ENCODE assay signal across 31 cellular contexts in genomic region chr15:39767921-39768320, GRCh38. TPM values are rescaled to one million over a fixed set of nuclear protein-coding genes. Genes with fewer than 3 reads are reported as not detected.
"Had no signal": no experiment of that assay in that cellular context is flagged by ENCODE, and none has a peak within 500 bp of the region (broad histone marks: within the 10 kb centered on the region; RNA-seq: fewer than 3 reads in every experiment).

No MANE protein-coding gene starts in this region.

- ATAC-seq: gastrocnemius medialis; left cardiac atrium; stimulated activated naive B cell treated with anti-CD40 and anti-IgM and Interleukin-4, amounts not matched to agents 10 μg/mL and 1 μg/mL and 100 μg/mL, for 72 hours had no signal

- H3K4me2 ChIP-seq: smooth muscle cell had no signal

- H3K4me1 ChIP-seq: ascending aorta, colonic mucosa, prostate gland, stomach, thyroid gland, upper lobe of left lung, vagina had no signal

- H3K36me3 ChIP-seq: ascending aorta, cardiac muscle cell, colonic mucosa, gastrocnemius medialis, neutrophil, ovary, prostate gland, sigmoid colon, stomach, thyroid gland, upper lobe of left lung, vagina had no signal

- DNase-seq: activated CD4-positive, alpha-beta memory T cell treated with anti-CD3 and anti-CD28 coated beads, Interleukin-2, amount 10 ng/mL, durations not matched to agents 7 days and 5 days; activated CD4-positive, alpha-beta T cell treated with anti-CD3 and anti-CD28 coated beads for 1 hour; activated CD4-positive, alpha-beta T cell treated with anti-CD3 and anti-CD28 coated beads, Interleukin-2, amount 10 ng/mL, durations not matched to agents 7 days and 5 days; activated CD8-positive, alpha-beta memory T cell treated with anti-CD3 and anti-CD28 coated beads, Interleukin-2, amount 50 U/mL, for 48 hours; activated gamma-delta T cell; activated naive CD4-positive, alpha-beta T cell treated with anti-CD3 and anti-CD28 coated beads, Interleukin-2, amount 10 ng/mL, durations not matched to agents 7 days and 5 days; activated naive CD8-positive, alpha-beta T cell treated with anti-CD3 and anti-CD28 coated beads, Interleukin-2, amount 10 ng/mL, durations not matched to agents 7 days and 5 days; activated T-cell treated with anti-CD3 and anti-CD28 coated beads, Interleukin-2, amount 50 U/mL, for 24 hours; cerebellar nuclear complex; colonic mucosa; effector memory CD4-positive, alpha-beta T cell; erythroblast; gastrocnemius medialis; glutamatergic neuron; left cardiac atrium; naive B cell; nephron progenitor cell; ovary; sigmoid colon; stimulated activated CD4-positive, alpha-beta T cell treated with anti-CD3 and anti-CD28 coated beads, Interleukin-1b, Interleukin-23, amount 100 ng/mL, for 48 hours; stimulated activated naive B cell treated with anti-CD40 and anti-IgM and Interleukin-4, amounts not matched to agents 10 μg/mL and 1 μg/mL and 100 μg/mL, for 72 hours; stomach; thyroid gland; upper lobe of left lung had no signal

- H3K27ac ChIP-seq: ascending aorta, cardiac muscle cell, colonic mucosa, gastrocnemius medialis, neutrophil, ovary, prostate gland, sigmoid colon, stomach, thyroid gland, upper lobe of left lung, vagina had no signal

- FAIRE-seq: keratinocyte had no signal

- H3K27me3 ChIP-seq: ascending aorta, cardiac muscle cell, colonic mucosa, gastrocnemius medialis, neutrophil, ovary, sigmoid colon, stomach, thyroid gland, upper lobe of left lung, vagina had no signal

- H3K4me3 ChIP-seq: ascending aorta, cardiac muscle cell, colonic mucosa, gastrocnemius medialis, ovary, prostate gland, sigmoid colon, smooth muscle cell, stomach, thyroid gland, upper lobe of left lung, vagina had no signal

- H3K9me3 ChIP-seq: ascending aorta, colonic mucosa, gastrocnemius medialis, neutrophil, ovary, prostate gland, sigmoid colon, stomach, thyroid gland, upper lobe of left lung, vagina had no signal

RNA-seq across cellular contexts. Expression of gene FSIP1, which starts 14.7 kb away (rescaled TPM):
- total RNA-seq: ascending aorta had no signal
